8 cellular contexts compared by ENCODE assay signal in genomic region chr12:52004042-52004648, GRCh38. TPM values are rescaled to one million over a fixed set of nuclear protein-coding genes. Genes with fewer than 3 reads are reported as not detected.
DNase-seq lines count a peak whose midpoint lies in the region; ATAC-seq and TF ChIP-seq lines count a peak whose summit lies in the region.

No MANE protein-coding gene starts in this region.

- H3K4me3 Mint-ChIP-seq in T-helper 2 cell treated with Interferon-gamma antibody and Interleukin-4, amounts not matched to agents 5 μg/mL and 100 μg/mL, for 36 hours, result no peak overlapping the region

- no peak overlapping the region for H3K27ac Mint-ChIP-seq in T-helper 2 cell treated with Interferon-gamma antibody and Interleukin-4, amounts not matched to agents 5 μg/mL and 100 μg/mL, for 36 hours

- H3K36me3 ChIP-seq in adipocyte (ENCODE audit: control insufficient read depth, insufficient read depth, low read length, severe bottlenecking) (peaks cover 22% of the 10 kb centered on the region), testis (ENCODE audit: low read depth, missing control alignments) (no peaks in the 10 kb centered on the region)

- TF ChIP-seq CTCF in NB4 (IDR thresholded peaks at IDR 0.05; ENCODE audit: low read depth, low read length), result peak; percentile 55
- peak; percentile 51 to 78 (median 67) for TF ChIP-seq CTCF in testis (IDR thresholded peaks at IDR 0.05)

- H3K9me3 Mint-ChIP-seq in T-helper 2 cell treated with Interferon-gamma antibody and Interleukin-4, amounts not matched to agents 5 μg/mL and 100 μg/mL, for 36 hours, result no peaks in the 10 kb centered on the region

- ATAC-seq in HG03439 (IDR thresholded peaks at IDR 0.05; ENCODE audit: unreplicated experiment), result no peak
- no peak for ATAC-seq in HG02970 (IDR thresholded peaks at IDR 0.05; ENCODE audit: low FRiP score, unreplicated experiment)

- H3K9me3 ChIP-seq in adipocyte (ENCODE audit: control insufficient read depth, low read length), result no peaks in the 10 kb centered on the region
- no peaks in the 10 kb centered on the region for H3K9me3 ChIP-seq in testis

- H3K4me1 ChIP-seq in adipocyte (ENCODE audit: control insufficient read depth, insufficient read depth, low read length) (peaks cover 11% of the 10 kb centered on the region), testis (peaks cover 18% of the 10 kb centered on the region)

- peaks cover 47% of the 10 kb centered on the region for H3K27me3 Mint-ChIP-seq in T-helper 2 cell treated with Interferon-gamma antibody and Interleukin-4, amounts not matched to agents 5 μg/mL and 100 μg/mL, for 36 hours (ENCODE audit: low read depth)

- no peaks in the 10 kb centered on the region for H3K36me3 Mint-ChIP-seq in T-helper 2 cell treated with Interferon-gamma antibody and Interleukin-4, amounts not matched to agents 5 μg/mL and 100 μg/mL, for 36 hours (ENCODE audit: low read depth)

- no peak overlapping the region for H3K4me3 ChIP-seq in NB4 (ENCODE audit: low read depth, low read length)
- H3K4me3 ChIP-seq in adipocyte (ENCODE audit: low read length), result no peak overlapping the region
- H3K4me3 ChIP-seq in testis, result no peak overlapping the region

- TF ChIP-seq POLR2A in NB4 (IDR thresholded peaks at IDR 0.05; ENCODE audit: extremely low read depth, insufficient read length), result no peak
- no peak for TF ChIP-seq POLR2A in testis (IDR thresholded peaks at IDR 0.05)

- intact Hi-C loops in testis (cut with DNase I; ENCODE audit: low total_unique reads), result no loop called here

- DNase-seq in ELR (ENCODE audit: low read depth) (peak; percentile 73), NB4 (ENCODE audit: low read depth) (peak; percentile 57), adipocyte (ENCODE audit: low read depth) (peak; percentile 79), iPS DF 19.7 (ENCODE audit: low read depth, low spot score) (peak; percentile 40), testis (peak; percentile 58)
- DNase-seq in T-helper 2 cell treated with Interferon-gamma antibody and Interleukin-4, amounts not matched to agents 5 μg/mL and 100 μg/mL, for 36 hours (ENCODE audit: low spot score), result no peak

- H3K9ac ChIP-seq in adipocyte (ENCODE audit: low read length), result no peak overlapping the region

- no peak overlapping the region for H3K27ac ChIP-seq in testis

- WGBS in testis, 2 donors, result 62 to 71% methylated on average over 3 to 5 of the region's 5 CpGs

- H3K27me3 ChIP-seq in adipocyte (replicated peaks; ENCODE audit: control insufficient read depth, insufficient read depth, low read length), result no peaks in the 10 kb centered on the region
- no peaks in the 10 kb centered on the region for H3K27me3 ChIP-seq in testis

- H3K4me1 Mint-ChIP-seq in T-helper 2 cell treated with Interferon-gamma antibody and Interleukin-4, amounts not matched to agents 5 μg/mL and 100 μg/mL, for 36 hours (ENCODE audit: low read depth), result peaks cover 10% of the 10 kb centered on the region

RNA-seq across cellular contexts. Expression of gene TAMALIN, which starts 2.6 kb away (rescaled TPM):
- total RNA-seq in testis, result 10 to 100 TPM in 1 of 2 donors, 1 to 10 TPM in 1; 8.9 to 10.4 TPM
- 7.7 TPM for polyA plus RNA-seq in testis (ENCODE audit: insufficient read depth, low read depth, low replicate concordance)

RNA-seq across cellular contexts. Expression of gene NR4A1, which starts 47.1 kb away (rescaled TPM):
- total RNA-seq in testis, result 10 to 100 TPM; 55.1 to 88.5 TPM
- 41.5 TPM for polyA plus RNA-seq in testis (ENCODE audit: insufficient read depth, low read depth, low replicate concordance)

RNA-seq across cellular contexts. Expression of gene ACVR1B, which starts 52.6 kb away (rescaled TPM):
- 10 to 100 TPM; 36.8 to 44.6 TPM for total RNA-seq in testis
- polyA plus RNA-seq in testis (ENCODE audit: insufficient read depth, low read depth, low replicate concordance), result 37.3 TPM
